Comparison of ENCODE assay signal across 8 cellular contexts in the genomic region with DNA sequence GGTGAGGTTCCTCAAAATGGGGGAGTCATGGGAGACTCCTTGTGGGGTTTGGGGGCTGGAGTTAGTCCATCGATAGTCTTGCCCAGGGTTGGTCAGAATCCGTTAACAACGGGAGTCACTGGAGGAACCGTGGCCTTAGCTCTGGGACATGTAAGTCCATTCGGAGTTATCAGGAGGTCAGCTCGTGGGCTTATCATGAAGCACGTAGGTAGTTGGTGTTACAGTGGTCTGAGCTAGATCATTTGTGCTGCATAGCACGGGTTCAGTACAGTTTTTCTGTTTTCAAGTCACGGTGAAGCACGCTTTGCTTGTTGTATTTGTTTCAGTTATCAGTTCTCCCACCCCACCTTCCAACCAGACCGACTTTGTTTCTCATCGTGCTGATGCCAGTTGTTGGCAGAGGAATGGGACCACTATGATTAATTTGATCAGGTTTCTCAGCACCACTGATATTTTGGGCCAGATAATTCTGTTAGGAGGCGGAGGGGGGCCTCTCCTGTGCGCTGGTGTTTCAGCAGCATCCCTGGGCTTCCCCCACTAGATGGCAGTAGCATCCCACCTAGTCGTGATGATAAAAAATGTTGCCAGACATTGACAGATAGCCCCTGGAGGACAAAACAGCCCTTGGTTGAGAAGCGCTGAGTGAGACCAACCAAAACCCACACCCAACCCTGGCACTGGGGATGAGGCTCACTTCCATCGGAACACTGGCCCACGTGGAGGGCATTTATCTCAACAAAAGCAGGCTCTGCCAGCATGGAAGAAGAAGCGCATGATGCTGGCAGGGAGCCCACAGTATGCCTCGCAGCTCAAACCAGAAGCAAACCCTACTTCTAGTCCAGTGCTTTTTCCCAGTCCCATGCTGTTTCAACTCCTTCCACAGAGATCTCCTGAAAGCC. TPM values are rescaled to one million over a fixed set of nuclear protein-coding genes. Genes with fewer than 3 reads are reported as not detected.
DNase-seq lines count a peak whose midpoint lies in the region; ATAC-seq and TF ChIP-seq lines count a peak whose summit lies in the region.

No MANE protein-coding gene starts in this region.

- H3K4me3 ChIP-seq in body of pancreas (no peak overlapping the region), skeletal muscle tissue (ENCODE audit: low read length in 3 of 3) (peak overlapping the region; percentile 41 to 63 (median 53))

- peaks cover 52% of the 10 kb centered on the region for H3K4me1 ChIP-seq in body of pancreas
- H3K4me1 ChIP-seq in skeletal muscle tissue (ENCODE audit: control insufficient read depth in 3 of 3, insufficient read depth in 3 of 3, low read length in 3 of 3): peaks cover 31 to 72% (median 52%) of the 10 kb centered on the region in 3 donors

- TF ChIP-seq CTCF in body of pancreas (IDR thresholded peaks at IDR 0.05): peak; percentile 76 to 97 (median 95)

- WGBS in body of pancreas, 2 donors: 26 to 27% methylated on average over 19 to 20 of the region's 20 CpGs

- ATAC-seq in GM19463 (IDR thresholded peaks at IDR 0.05; ENCODE audit: unreplicated experiment) (peak; percentile 20), body of pancreas (peak; percentile 49), GM21576 (IDR thresholded peaks at IDR 0.05; ENCODE audit: unreplicated experiment) (no peak)

- H3K9ac ChIP-seq in skeletal muscle tissue (ENCODE audit: low read depth in 1 of 3, low read length in 3 of 3): peak overlapping the region in 1 of 3 donors; percentile 77

- intact Hi-C loops in body of pancreas (cut with DNase I): loop anchor here (5.0 to 10.0 kb wide), 2 partner anchors 68 to 200 kb away; partner anchors contain the start of gene ENTPD6

- no peaks in the 10 kb centered on the region for H3K36me3 ChIP-seq in body of pancreas (replicated peaks in 1 of 2; ENCODE audit: insufficient read depth in 1 of 2, low read depth in 2 of 2)
- no peaks in the 10 kb centered on the region for H3K36me3 ChIP-seq in skeletal muscle tissue (ENCODE audit: control insufficient read depth in 3 of 3, insufficient read depth in 3 of 3, low read length in 3 of 3)

- no peak for TF ChIP-seq POLR2A in body of pancreas (IDR thresholded peaks at IDR 0.05)

- H3K27ac ChIP-seq in body of pancreas: peak overlapping the region in 2 of 4 donors; percentile 95 to 96
- H3K27ac ChIP-seq in skeletal muscle tissue (ENCODE audit: low read depth, low read length): no peak overlapping the region

- DNase-seq in AML-193 (lab: John Stamatoyannopoulos, UW): peak; percentile 51 to 68
- peak; percentile 74 for DNase-seq in NCI-H1694 treated with DMSO at 0.1 percent for 48 hours (lab: John Stamatoyannopoulos, UW)
- DNase-seq in UCSD-AML1 (lab: John Stamatoyannopoulos, UW; ENCODE audit: unreplicated experiment): peak; percentile 67
- peak; percentile 83 to 89 (median 85) for DNase-seq in body of pancreas
- DNase-seq in iPS DF 4.7 (ENCODE audit: extremely low read depth, low spot score): peak; percentile 66

- H3K27me3 ChIP-seq in body of pancreas (no peaks in the 10 kb centered on the region), skeletal muscle tissue (ENCODE audit: control insufficient read depth in 3 of 3, insufficient read depth in 3 of 3, low read length in 3 of 3) (no peaks in the 10 kb centered on the region)

- H3K9me3 ChIP-seq in body of pancreas (no peaks in the 10 kb centered on the region), skeletal muscle tissue (ENCODE audit: control insufficient read depth in 3 of 3, low read length in 3 of 3) (no peaks in the 10 kb centered on the region)

RNA-seq across cellular contexts. Expression of gene APMAP, which starts 2.2 kb away (rescaled TPM):
- total RNA-seq in body of pancreas (10 to 100 TPM; 38.9 to 51.4 TPM), skeletal muscle tissue (41.2 TPM)

RNA-seq across cellular contexts. Expression of gene CST7, which starts 45.6 kb away (rescaled TPM):
- total RNA-seq in body of pancreas (1 to 10 TPM; 1.8 to 4.0 TPM), skeletal muscle tissue (1.0 TPM)

Comparison
In these comparisons a context has a peak if more than half of its experiments do, and no peak if none do; other contexts are left out.
1. H3K4me3 ChIP-seq: peak in skeletal muscle tissue (3 of 3); none in body of pancreas (0 of 2).
2. Peak in every context shown above with its lines, with median percentiles within 50 percentile points of each other: DNase-seq.